In genomic region chr20:51958099-51958498, GRCh38 we compare ENCODE assay signal across 17 cellular contexts.
"Had no signal": no experiment of that assay in that cellular context is flagged by ENCODE, and none has a peak within 500 bp of the region (broad histone marks: within the 10 kb centered on the region; RNA-seq: fewer than 3 reads in every experiment).

No MANE protein-coding gene starts in this region.

- H3K27ac ChIP-seq: breast epithelium, dorsolateral prefrontal cortex, esophagus squamous epithelium, ovary, thyroid gland, uterus had no signal

- H3K4me3 ChIP-seq: breast epithelium, dorsolateral prefrontal cortex, esophagus squamous epithelium, ovary, thyroid gland, uterus had no signal

- H3K27me3 ChIP-seq: breast epithelium, dorsolateral prefrontal cortex, esophagus squamous epithelium, ovary, thyroid gland, uterus had no signal

- H3K9me3 Mint-ChIP-seq: activated CD4-positive, alpha-beta memory T cell treated with anti-CD3 and anti-CD28 coated beads for 36 hours; activated naive CD4-positive, alpha-beta T cell treated with anti-CD3 and anti-CD28 coated beads, Interleukin-2, amount 50 U/mL, for 72 hours; activated T-cell treated with anti-CD3 and anti-CD28 coated beads, Interleukin-2, amount 50 U/mL, for 4 hours; natural killer cell had no signal

- H3K4me3 Mint-ChIP-seq: activated CD4-positive, alpha-beta memory T cell treated with anti-CD3 and anti-CD28 coated beads for 36 hours; activated T-cell treated with anti-CD3 and anti-CD28 coated beads, Interleukin-2, amount 50 U/mL, for 4 hours; natural killer cell had no signal

- H3K4me1 ChIP-seq: breast epithelium, esophagus squamous epithelium, thyroid gland, uterus had no signal

- H3K36me3 ChIP-seq: breast epithelium, esophagus squamous epithelium, ovary, thyroid gland, uterus had no signal

- DNase-seq: activated CD4-positive, alpha-beta memory T cell treated with anti-CD3 and anti-CD28 coated beads for 36 hours; activated effector memory CD4-positive, alpha-beta T cell treated with anti-CD3 and anti-CD28 coated beads, Interleukin-2, amount 50 U/mL, for 16 hours; activated T-cell treated with anti-CD3 and anti-CD28 coated beads, Interleukin-2, amount 50 U/mL, for 4 hours; amniotic stem cell; dorsolateral prefrontal cortex; esophagus squamous epithelium; glutamatergic neuron; natural killer cell; ovary; T-helper 9 cell; thyroid gland; uterus had no signal

- H3K36me3 Mint-ChIP-seq: activated CD4-positive, alpha-beta memory T cell treated with anti-CD3 and anti-CD28 coated beads for 36 hours; activated naive CD4-positive, alpha-beta T cell treated with anti-CD3 and anti-CD28 coated beads, Interleukin-2, amount 50 U/mL, for 72 hours; natural killer cell had no signal

- FAIRE-seq: endometrium, islet of Langerhans had no signal

- ATAC-seq: activated naive CD4-positive, alpha-beta T cell treated with anti-CD3 and anti-CD28 coated beads, Interleukin-2, amount 50 U/mL, for 72 hours; activated T-cell treated with anti-CD3 and anti-CD28 coated beads, Interleukin-2, amount 50 U/mL, for 4 hours; left lobe of liver; natural killer cell had no signal

- H3K27ac Mint-ChIP-seq: activated CD4-positive, alpha-beta memory T cell treated with anti-CD3 and anti-CD28 coated beads for 36 hours; activated naive CD4-positive, alpha-beta T cell treated with anti-CD3 and anti-CD28 coated beads, Interleukin-2, amount 50 U/mL, for 72 hours; natural killer cell had no signal

- H3K9me3 ChIP-seq: breast epithelium, esophagus squamous epithelium, ovary, thyroid gland, uterus had no signal
